Comparison of ENCODE assay signal across 9 cellular contexts in genomic region chr2:98502556-98503335, GRCh38. TPM values are rescaled to one million over a fixed set of nuclear protein-coding genes. Genes with fewer than 3 reads are reported as not detected.
A peak's percentile ranks its signal among the peaks of the same experiment; 100 is the strongest.
DNase-seq lines count a peak whose midpoint lies in the region; ATAC-seq and TF ChIP-seq lines count a peak whose summit lies in the region.
"Had no signal": no experiment of that assay in that cellular context is flagged by ENCODE, and none has a peak within 500 bp of the region (broad histone marks: within the 10 kb centered on the region; RNA-seq: fewer than 3 reads in every experiment).

No MANE protein-coding gene starts in this region.

- H2BK120ac ChIP-seq in trophoblast cell (ENCODE audit: insufficient read depth, low read length, poor library complexity) = peak overlapping the region; percentile 97

- no peaks in the 10 kb centered on the region for H3K27me3 ChIP-seq in SJSA1 (replicated peaks)
- H3K27me3 ChIP-seq in trophoblast cell (ENCODE audit: insufficient read depth, low read length) = no peaks in the 10 kb centered on the region

- no peaks in the 10 kb centered on the region for H3K36me3 ChIP-seq in SJSA1
- H3K36me3 ChIP-seq in trophoblast cell (ENCODE audit: control insufficient read depth in 1 of 2, insufficient read depth in 2 of 2, low read length in 2 of 2) = no peaks in the 10 kb centered on the region

- H3K4me1 ChIP-seq in SJSA1 (replicated peaks) (peaks cover 27% of the 10 kb centered on the region), trophoblast cell (ENCODE audit: control insufficient read depth in 1 of 2, insufficient read depth in 2 of 2, low read length in 2 of 2) (peaks cover 28 to 35% of the 10 kb centered on the region in 2 experiments)

- H2AFZ ChIP-seq in trophoblast cell (ENCODE audit: insufficient read depth, low read length, poor library complexity) = no peak overlapping the region

- peaks cover 2% of the 10 kb centered on the region for H3K79me2 ChIP-seq in trophoblast cell (ENCODE audit: control insufficient read depth, insufficient read depth, low read length, poor library complexity)

- H3K79me1 ChIP-seq in trophoblast cell (ENCODE audit: low read length) = peaks cover 20% of the 10 kb centered on the region

- H4K91ac ChIP-seq in trophoblast cell (ENCODE audit: low read depth, low read length) = peak overlapping the region; percentile 94

- H2AK5ac ChIP-seq in trophoblast cell (ENCODE audit: low read length) = peak overlapping the region; percentile 91

- H2BK12ac ChIP-seq in trophoblast cell (ENCODE audit: low read length) = peak overlapping the region; percentile 99

- H3K27ac ChIP-seq in SJSA1 (peak overlapping the region; percentile 84), trophoblast cell (ENCODE audit: low read depth, low read length) (peak overlapping the region; percentile 52)

- no peak overlapping the region for H3K4me2 ChIP-seq in trophoblast cell (ENCODE audit: low read length)

- no peak overlapping the region for H3K9ac ChIP-seq in trophoblast cell (ENCODE audit: low read length)

- no peak overlapping the region for H4K12ac ChIP-seq in trophoblast cell (ENCODE audit: low read depth, low read length)

- no peak overlapping the region for H3K23ac ChIP-seq in trophoblast cell (ENCODE audit: low read length)

- H3K4me3 ChIP-seq in GM12865 (ENCODE audit: low read depth, low read length) (no peak overlapping the region), SJSA1 (no peak overlapping the region), trophoblast cell (ENCODE audit: low read depth, low read length) (no peak overlapping the region)

- peak overlapping the region; percentile 86 for H4K8ac ChIP-seq in trophoblast cell (ENCODE audit: low read depth, low read length)

- ATAC-seq in HG03139 (IDR thresholded peaks at IDR 0.05; ENCODE audit: unreplicated experiment) = no peak
- no peak for ATAC-seq in GM18868 (IDR thresholded peaks at IDR 0.05; ENCODE audit: unreplicated experiment)
- ATAC-seq: activated CD4-positive, alpha-beta T cell treated with anti-CD3 and anti-CD28 coated beads for 36 hours had no signal

- peak overlapping the region; percentile 68 for H3K4ac ChIP-seq in trophoblast cell (ENCODE audit: low read depth, low read length)

- H3K14ac ChIP-seq in trophoblast cell (ENCODE audit: low read length) = peak overlapping the region; percentile 97

- H3K9me3 ChIP-seq in SJSA1 (replicated peaks) (peaks cover 4% of the 10 kb centered on the region; the same call in 1 of the 2 replicates), trophoblast cell (ENCODE audit: insufficient read depth, low read depth, low read length) (peaks cover 1% of the 10 kb centered on the region)

- peak; percentile 52 for DNase-seq in GM12865 (ENCODE audit: low read depth)
- DNase-seq in SJSA1 (ENCODE audit: low read depth in 1 of 2, low spot score in 2 of 2) = peak in 1 of 2 experiments; percentile 61
- DNase-seq in fibroblast of gingiva (ENCODE audit: low read depth) = peak; percentile 56
- DNase-seq in trophoblast cell = peak; percentile 75 to 95
- no peak for DNase-seq in activated CD4-positive, alpha-beta T cell treated with anti-CD3 and anti-CD28 coated beads for 1 hour
- DNase-seq in activated naive CD4-positive, alpha-beta T cell treated with anti-CD3 and anti-CD28 coated beads, Interleukin-2, amount 50 U/mL, for 16 hours = no peak
- DNase-seq: activated CD4-positive, alpha-beta T cell treated with anti-CD3 and anti-CD28 coated beads for 36 hours had no signal

- H3K18ac ChIP-seq in trophoblast cell (ENCODE audit: low read length) = peak overlapping the region; percentile 98

- no CpG with 5 or more reads among the region's 4 CpGs for WGBS in trophoblast cell (ENCODE audit: extremely low coverage, insufficient coverage, insufficient read length)

- no peak for TF ChIP-seq CTCF in GM12865 (IDR thresholded peaks at IDR 0.05; ENCODE audit: insufficient read depth, low read depth, low read length, missing control alignments)

- peak overlapping the region; percentile 84 for H2BK5ac ChIP-seq in trophoblast cell (ENCODE audit: low read depth, low read length, poor library complexity)

RNA-seq across cellular contexts. Expression of gene INPP4A, which starts 58.1 kb away (rescaled TPM):
- total RNA-seq in SJSA1 (2014; rRNA removed; shearing (Covaris generic)) = 5.8 and 16.9 TPM in 2 replicates
- 16.3 TPM in 2 replicates for polyA plus RNA-seq in trophoblast cell (2013)

Comparison
In these comparisons a context has a peak if more than half of its experiments do, and no peak if none do; other contexts are left out.
1. DNase-seq: peak in GM12865 (single experiment), fibroblast of gingiva (single experiment) and trophoblast cell (2 of 2); none in activated CD4-positive, alpha-beta T cell treated with anti-CD3 and anti-CD28 coated beads for 1 hour (single experiment) and activated naive CD4-positive, alpha-beta T cell treated with anti-CD3 and anti-CD28 coated beads, Interleukin-2, amount 50 U/mL, for 16 hours (single experiment).